ENCODE assay signal across 1 cellular context in genomic region chr17:10447035-10447931, GRCh38.
TF ChIP-seq lines count a peak whose summit lies in the region.

No MANE protein-coding gene starts in this region.

TF ChIP-seq in HepG2, 621 proteins besides CTCF, POLR2A, EP300 and RAD21 (continued from another document and continues in another):
- TF ChIP-seq U2AF1 (optimal IDR thresholded peaks at IDR 0.05; ENCODE audit: low read depth, low read length) (no peak), ASH2L (IDR thresholded peaks at IDR 0.05; ENCODE audit: insufficient read length, low read depth, low read length) (peak; percentile 95), ATF4 (CRISPR knock-in tag; IDR thresholded peaks at IDR 0.05) (peak in 1 of 2 experiments; percentile 83; a peak in 1 of 4 replicates), RCOR2 (CRISPR knock-in tag; IDR thresholded peaks at IDR 0.05) (no peak; the same call in 1 of the 2 replicates), LCORL (IDR thresholded peaks at IDR 0.05) (no peak), LCORL (CRISPR knock-in tag; IDR thresholded peaks at IDR 0.05) (peak; percentile 77; the same call in 1 of the 2 replicates), NONO (IDR thresholded peaks at IDR 0.05) (no peak), NONO (CRISPR knock-in tag; conservative IDR thresholded peaks at IDR 0.05) (0 out of 2 replicates have a peak, but pooled peaks have one; percentile 42), MTERF4 (CRISPR knock-in tag; IDR thresholded peaks at IDR 0.05) (no peak), EED (CRISPR knock-in tag; IDR thresholded peaks at IDR 0.05) (no peak), ZNF720 (CRISPR knock-in tag; IDR thresholded peaks at IDR 0.05) (no peak), CREB1 (IDR thresholded peaks at IDR 0.05) (no peak), CREB1 (CRISPR knock-in tag; IDR thresholded peaks at IDR 0.05) (peak; percentile 79; the same call in 1 of the 2 replicates), PCBP2 (optimal IDR thresholded peaks at IDR 0.05; ENCODE audit: low read depth, low read length, poor library complexity, severe bottlenecking) (no peak), ZNF792 (CRISPR knock-in tag; IDR thresholded peaks at IDR 0.05) (no peak), ZMYM2 (CRISPR knock-in tag; IDR thresholded peaks at IDR 0.05) (no peak), SMAD1 (CRISPR knock-in tag; IDR thresholded peaks at IDR 0.05; ENCODE audit: borderline replicate concordance, low read depth) (no peak), ARNTL (CRISPR knock-in tag; IDR thresholded peaks at IDR 0.05) (no peak), ZNF207 (IDR thresholded peaks at IDR 0.05; ENCODE audit: borderline replicate concordance) (no peak), ZNF572 (CRISPR knock-in tag; IDR thresholded peaks at IDR 0.05) (no peak), SNAPC2 (CRISPR knock-in tag; IDR thresholded peaks at IDR 0.05) (peak; percentile 87; the same call in 1 of the 2 replicates), FOXO4 (CRISPR knock-in tag; conservative IDR thresholded peaks at IDR 0.05) (no peak), TCF7 (IDR thresholded peaks at IDR 0.05; ENCODE audit: low read depth) (no peak), PBX2 (CRISPR knock-in tag; IDR thresholded peaks at IDR 0.05) (no peak), ONECUT2 (CRISPR knock-in tag; IDR thresholded peaks at IDR 0.05) (no peak), ZKSCAN5 (CRISPR knock-in tag; IDR thresholded peaks at IDR 0.05) (no peak), TBX3 (IDR thresholded peaks at IDR 0.05; ENCODE audit: borderline replicate concordance) (peak; percentile 21; the same call in 1 of the 2 replicates), STAG1 (CRISPR knock-in tag; IDR thresholded peaks at IDR 0.05) (no peak), SOX6 (IDR thresholded peaks at IDR 0.05) (no peak), SOX6 (CRISPR knock-in tag; IDR thresholded peaks at IDR 0.05) (peak; percentile 82), KDM2A (CRISPR knock-in tag; IDR thresholded peaks at IDR 0.05; ENCODE audit: borderline replicate concordance, low read depth) (no peak), CEBPZ (IDR thresholded peaks at IDR 0.05; ENCODE audit: low read length) (no peak), AGO2 (optimal IDR thresholded peaks at IDR 0.05; ENCODE audit: low read depth, low read length) (no peak), TGIF2 (CRISPR knock-in tag; IDR thresholded peaks at IDR 0.05) (no peak), IKZF1 (IDR thresholded peaks at IDR 0.05) (no peak)
- TF ChIP-seq, protein P1, sequence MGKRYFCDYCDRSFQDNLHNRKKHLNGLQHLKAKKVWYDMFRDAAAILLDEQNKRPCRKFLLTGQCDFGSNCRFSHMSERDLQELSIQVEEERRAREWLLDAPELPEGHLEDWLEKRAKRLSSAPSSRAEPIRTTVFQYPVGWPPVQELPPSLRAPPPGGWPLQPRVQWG (CRISPR knock-in tag; IDR thresholded peaks at IDR 0.05; ENCODE audit: borderline replicate concordance, low read depth), result no peak
- TF ChIP-seq, protein P2, sequence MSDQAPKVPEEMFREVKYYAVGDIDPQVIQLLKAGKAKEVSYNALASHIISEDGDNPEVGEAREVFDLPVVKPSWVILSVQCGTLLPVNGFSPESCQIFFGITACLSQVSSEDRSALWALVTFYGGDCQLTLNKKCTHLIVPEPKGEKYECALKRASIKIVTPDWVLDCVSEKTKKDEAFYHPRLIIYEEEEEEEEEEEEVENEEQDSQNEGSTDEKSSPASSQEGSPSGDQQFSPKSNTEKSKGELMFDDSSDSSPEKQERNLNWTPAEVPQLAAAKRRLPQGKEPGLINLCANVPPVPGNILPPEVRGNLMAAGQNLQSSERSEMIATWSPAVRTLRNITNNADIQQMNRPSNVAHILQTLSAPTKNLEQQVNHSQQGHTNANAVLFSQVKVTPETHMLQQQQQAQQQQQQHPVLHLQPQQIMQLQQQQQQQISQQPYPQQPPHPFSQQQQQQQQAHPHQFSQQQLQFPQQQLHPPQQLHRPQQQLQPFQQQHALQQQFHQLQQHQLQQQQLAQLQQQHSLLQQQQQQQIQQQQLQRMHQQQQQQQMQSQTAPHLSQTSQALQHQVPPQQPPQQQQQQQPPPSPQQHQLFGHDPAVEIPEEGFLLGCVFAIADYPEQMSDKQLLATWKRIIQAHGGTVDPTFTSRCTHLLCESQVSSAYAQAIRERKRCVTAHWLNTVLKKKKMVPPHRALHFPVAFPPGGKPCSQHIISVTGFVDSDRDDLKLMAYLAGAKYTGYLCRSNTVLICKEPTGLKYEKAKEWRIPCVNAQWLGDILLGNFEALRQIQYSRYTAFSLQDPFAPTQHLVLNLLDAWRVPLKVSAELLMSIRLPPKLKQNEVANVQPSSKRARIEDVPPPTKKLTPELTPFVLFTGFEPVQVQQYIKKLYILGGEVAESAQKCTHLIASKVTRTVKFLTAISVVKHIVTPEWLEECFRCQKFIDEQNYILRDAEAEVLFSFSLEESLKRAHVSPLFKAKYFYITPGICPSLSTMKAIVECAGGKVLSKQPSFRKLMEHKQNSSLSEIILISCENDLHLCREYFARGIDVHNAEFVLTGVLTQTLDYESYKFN (CRISPR knock-in tag; conservative IDR thresholded peaks at IDR 0.05), result peak; percentile 88
- TF ChIP-seq, protein P3, sequence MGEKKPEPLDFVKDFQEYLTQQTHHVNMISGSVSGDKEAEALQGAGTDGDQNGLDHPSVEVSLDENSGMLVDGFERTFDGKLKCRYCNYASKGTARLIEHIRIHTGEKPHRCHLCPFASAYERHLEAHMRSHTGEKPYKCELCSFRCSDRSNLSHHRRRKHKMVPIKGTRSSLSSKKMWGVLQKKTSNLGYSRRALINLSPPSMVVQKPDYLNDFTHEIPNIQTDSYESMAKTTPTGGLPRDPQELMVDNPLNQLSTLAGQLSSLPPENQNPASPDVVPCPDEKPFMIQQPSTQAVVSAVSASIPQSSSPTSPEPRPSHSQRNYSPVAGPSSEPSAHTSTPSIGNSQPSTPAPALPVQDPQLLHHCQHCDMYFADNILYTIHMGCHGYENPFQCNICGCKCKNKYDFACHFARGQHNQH (CRISPR knock-in tag; IDR thresholded peaks at IDR 0.05), result no peak
- TF ChIP-seq, protein P4, sequence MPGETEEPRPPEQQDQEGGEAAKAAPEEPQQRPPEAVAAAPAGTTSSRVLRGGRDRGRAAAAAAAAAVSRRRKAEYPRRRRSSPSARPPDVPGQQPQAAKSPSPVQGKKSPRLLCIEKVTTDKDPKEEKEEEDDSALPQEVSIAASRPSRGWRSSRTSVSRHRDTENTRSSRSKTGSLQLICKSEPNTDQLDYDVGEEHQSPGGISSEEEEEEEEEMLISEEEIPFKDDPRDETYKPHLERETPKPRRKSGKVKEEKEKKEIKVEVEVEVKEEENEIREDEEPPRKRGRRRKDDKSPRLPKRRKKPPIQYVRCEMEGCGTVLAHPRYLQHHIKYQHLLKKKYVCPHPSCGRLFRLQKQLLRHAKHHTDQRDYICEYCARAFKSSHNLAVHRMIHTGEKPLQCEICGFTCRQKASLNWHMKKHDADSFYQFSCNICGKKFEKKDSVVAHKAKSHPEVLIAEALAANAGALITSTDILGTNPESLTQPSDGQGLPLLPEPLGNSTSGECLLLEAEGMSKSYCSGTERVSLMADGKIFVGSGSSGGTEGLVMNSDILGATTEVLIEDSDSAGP (CRISPR knock-in tag; IDR thresholded peaks at IDR 0.05; ENCODE audit: borderline replicate concordance), result no peak
- TF ChIP-seq, protein P5, sequence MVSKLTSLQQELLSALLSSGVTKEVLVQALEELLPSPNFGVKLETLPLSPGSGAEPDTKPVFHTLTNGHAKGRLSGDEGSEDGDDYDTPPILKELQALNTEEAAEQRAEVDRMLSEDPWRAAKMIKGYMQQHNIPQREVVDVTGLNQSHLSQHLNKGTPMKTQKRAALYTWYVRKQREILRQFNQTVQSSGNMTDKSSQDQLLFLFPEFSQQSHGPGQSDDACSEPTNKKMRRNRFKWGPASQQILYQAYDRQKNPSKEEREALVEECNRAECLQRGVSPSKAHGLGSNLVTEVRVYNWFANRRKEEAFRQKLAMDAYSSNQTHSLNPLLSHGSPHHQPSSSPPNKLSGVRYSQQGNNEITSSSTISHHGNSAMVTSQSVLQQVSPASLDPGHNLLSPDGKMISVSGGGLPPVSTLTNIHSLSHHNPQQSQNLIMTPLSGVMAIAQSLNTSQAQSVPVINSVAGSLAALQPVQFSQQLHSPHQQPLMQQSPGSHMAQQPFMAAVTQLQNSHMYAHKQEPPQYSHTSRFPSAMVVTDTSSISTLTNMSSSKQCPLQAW (CRISPR knock-in tag; IDR thresholded peaks at IDR 0.05), result no peak
- TF ChIP-seq, protein P6, sequence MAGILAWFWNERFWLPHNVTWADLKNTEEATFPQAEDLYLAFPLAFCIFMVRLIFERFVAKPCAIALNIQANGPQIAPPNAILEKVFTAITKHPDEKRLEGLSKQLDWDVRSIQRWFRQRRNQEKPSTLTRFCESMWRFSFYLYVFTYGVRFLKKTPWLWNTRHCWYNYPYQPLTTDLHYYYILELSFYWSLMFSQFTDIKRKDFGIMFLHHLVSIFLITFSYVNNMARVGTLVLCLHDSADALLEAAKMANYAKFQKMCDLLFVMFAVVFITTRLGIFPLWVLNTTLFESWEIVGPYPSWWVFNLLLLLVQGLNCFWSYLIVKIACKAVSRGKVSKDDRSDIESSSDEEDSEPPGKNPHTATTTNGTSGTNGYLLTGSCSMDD (CRISPR knock-in tag; IDR thresholded peaks at IDR 0.05), result no peak
